ENCODE assay signal across 24 cellular contexts in the genomic region with DNA sequence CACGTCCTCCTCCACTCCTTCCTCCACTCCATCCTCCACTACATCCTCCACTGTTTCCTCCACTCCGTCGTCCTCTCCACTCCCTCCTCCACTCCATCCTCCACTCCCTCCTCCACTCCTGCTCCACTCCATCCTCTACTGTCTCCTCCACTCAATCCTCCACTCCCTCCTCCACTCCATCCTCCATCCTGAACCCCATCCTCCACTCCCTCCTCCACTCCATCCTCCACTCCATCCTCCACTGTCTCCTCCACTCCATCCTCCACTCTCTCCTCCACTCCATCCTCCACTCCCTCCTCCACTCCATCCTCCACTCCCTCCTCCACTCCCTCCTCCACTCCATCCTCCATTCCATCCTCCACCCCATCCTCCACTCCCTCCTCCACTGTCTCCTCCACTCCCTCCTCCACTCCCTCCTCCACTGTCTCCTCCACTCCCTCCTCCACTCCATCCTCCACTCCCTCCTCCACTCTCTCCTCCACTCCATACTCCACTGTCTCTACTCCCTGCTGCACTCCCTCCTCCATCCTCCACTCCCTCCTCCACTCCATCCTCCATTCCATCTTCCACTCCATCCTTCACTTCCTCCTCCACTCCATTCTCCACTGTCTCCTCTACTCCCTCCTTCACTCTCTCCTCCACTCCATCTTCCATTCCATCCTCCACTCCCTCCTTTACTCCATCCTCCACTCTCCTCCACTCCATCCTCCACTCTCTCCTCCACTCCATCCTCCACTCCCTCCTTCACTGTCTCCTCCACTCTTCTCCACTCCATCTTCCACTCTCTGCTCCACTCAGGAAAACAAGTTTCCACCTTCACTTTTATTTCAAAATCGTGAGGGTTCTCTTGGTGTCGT. TPM values are rescaled to one million over a fixed set of nuclear protein-coding genes. Genes with fewer than 3 reads are reported as not detected.
DNase-seq lines count a peak whose midpoint lies in the region; ATAC-seq, FAIRE-seq and TF ChIP-seq lines count a peak whose summit lies in the region.
"Had no signal": no experiment of that assay in that cellular context is flagged by ENCODE, and none has a peak within 500 bp of the region (broad histone marks: within the 10 kb centered on the region; RNA-seq: fewer than 3 reads in every experiment).

No MANE protein-coding gene starts in this region.

- H4K91ac ChIP-seq in H1 (replicated peaks; ENCODE audit: insufficient read length, low read length) = peak overlapping the region; percentile 45

- CTCF ChIA-PET in H1 (lab: Charles Lee; ENCODE audit: partially characterized antibody) = interaction anchor here (1.0 to 1.4 kb wide), 2 partner anchors 13 to 28 kb away, joined by 3 to 8 read pairs; no protein-coding TSS in a partner anchor

- H3K4me1 Mint-ChIP-seq in natural killer cell (peaks cover 28 to 41% of the 10 kb centered on the region in 2 donors), nephron progenitor cell (peaks cover 24% of the 10 kb centered on the region)
- H3K4me1 Mint-ChIP-seq in natural killer cell treated with Interleukin-12 subunit alpha and Interleukin-12 subunit beta and Interleukin-15 and Interleukin-18, amount 100 ng/mL, for 72 hours (ENCODE audit: low read depth in 2 of 2) = peaks cover 24 to 35% of the 10 kb centered on the region in 2 donors

- H3K9me3 Mint-ChIP-seq in natural killer cell (no peaks in the 10 kb centered on the region), nephron progenitor cell (peaks cover 22% of the 10 kb centered on the region)
- peaks cover 7% of the 10 kb centered on the region for H3K9me3 Mint-ChIP-seq in natural killer cell treated with Interleukin-12 subunit alpha and Interleukin-12 subunit beta and Interleukin-15 and Interleukin-18, amount 100 ng/mL, for 72 hours

- H2AFZ ChIP-seq in H1 (ENCODE audit: low read length) = no peak overlapping the region
- H2AFZ ChIP-seq: GM23248 had no signal

- no peaks in the 10 kb centered on the region for H3K79me1 ChIP-seq in H1 (ENCODE audit: low read depth, low read length)

- H3K36me3 ChIP-seq in H1 (ENCODE audit: control insufficient read depth in 2 of 4, insufficient read depth in 4 of 4, low read length in 3 of 4) = no peaks in the 10 kb centered on the region
- H3K36me3 ChIP-seq: BE2C, MG63 had no signal

- H3K27ac Mint-ChIP-seq in natural killer cell (peak overlapping the region; percentile 11 to 93), nephron progenitor cell (peak overlapping the region; percentile 47)
- H3K27ac Mint-ChIP-seq in natural killer cell treated with Interleukin-12 subunit alpha and Interleukin-12 subunit beta and Interleukin-15 and Interleukin-18, amount 100 ng/mL, for 72 hours = peak overlapping the region in 1 of 2 donors; percentile 4
- H3K27ac Mint-ChIP-seq: H9, HFFc6 had no signal

- no peak overlapping the region for H3K4me3 ChIP-seq in H1 (ENCODE audit: extremely low read depth in 1 of 4, insufficient read depth in 2 of 4, low read depth in 3 of 4, low read length in 4 of 4)
- H3K4me3 ChIP-seq: GM23248, MG63 had no signal

- no peak for TF ChIP-seq EP300 in H1 (IDR thresholded peaks at IDR 0.05; ENCODE audit: borderline replicate concordance in 1 of 2, low read depth in 2 of 2, low read length in 2 of 2)

- H4K5ac ChIP-seq in H1 (ENCODE audit: insufficient read length, low read depth, low read length) = no peak overlapping the region

- ATAC-seq in natural killer cell = no peak
- ATAC-seq in natural killer cell treated with Interleukin-12 subunit alpha and Interleukin-12 subunit beta and Interleukin-15 and Interleukin-18, amount 100 ng/mL, for 72 hours = no peak
- no peak for ATAC-seq in GM18858 (IDR thresholded peaks at IDR 0.05; ENCODE audit: unreplicated experiment)

- intact Hi-C loops in natural killer cell (cut with micrococcal nuclease) = no loop called here

- peak overlapping the region; percentile 32; the same call in 1 of the 2 replicates for H2BK20ac ChIP-seq in H1 (ENCODE audit: low read length)

- peak overlapping the region; percentile 88; the same call in 1 of the 2 replicates for H2BK15ac ChIP-seq in H1 (ENCODE audit: low read length)

- POLR2A ChIA-PET in H1 (lab: Charles Lee; ENCODE audit: partially characterized antibody) = no interaction called here

- H3K79me2 ChIP-seq in H1 (ENCODE audit: control insufficient read depth in 1 of 2, insufficient read depth in 2 of 2, low read length in 2 of 2) = no peaks in the 10 kb centered on the region

- H4K8ac ChIP-seq in H1 (ENCODE audit: extremely low read depth, insufficient read depth, low read length) = no peak overlapping the region; the same call in 1 of the 2 replicates

- TF ChIP-seq CTCF in natural killer cell (IDR thresholded peaks at IDR 0.05) = no peak
- no peak for TF ChIP-seq CTCF in H1 (IDR thresholded peaks at IDR 0.05; ENCODE audit: control extremely low read depth in 1 of 3, insufficient read depth in 1 of 3, low read depth in 1 of 3, low read length in 3 of 3)
- TF ChIP-seq CTCF in nephron progenitor cell (IDR thresholded peaks at IDR 0.05) = no peak

- H3K4ac ChIP-seq in H1 (replicated peaks; ENCODE audit: insufficient read length, low read depth, low read length) = no peak overlapping the region

- peak overlapping the region; percentile 91; the same call in 1 of the 2 replicates for H2AK5ac ChIP-seq in H1 (ENCODE audit: low read depth, low read length)

- TF ChIP-seq RAD21 in H1 (IDR thresholded peaks at IDR 0.05 in 1 of 2, conservative IDR thresholded peaks at IDR 0.05 in 1 of 2; ENCODE audit: low read depth in 2 of 2, low read length in 2 of 2) = no peak

- peak overlapping the region; percentile 94; the same call in 1 of the 2 replicates for H2BK12ac ChIP-seq in H1 (ENCODE audit: low read depth, low read length)

- H3K27ac ChIP-seq in H1 (ENCODE audit: low read depth, low read length) = no peak overlapping the region
- H3K27ac ChIP-seq: GM23248, RWPE1 had no signal

- H3K14ac ChIP-seq in H1 (ENCODE audit: insufficient read length) = no peak overlapping the region

- peak overlapping the region; percentile 9; the same call in 1 of the 2 replicates for H2BK5ac ChIP-seq in H1 (ENCODE audit: low read depth, low read length)

- H3K9ac ChIP-seq in H1 (replicated peaks in 1 of 4; ENCODE audit: extremely low read depth in 1 of 4, low read depth in 3 of 4, low read length in 3 of 4) = no peak overlapping the region
- H3K9ac ChIP-seq: GM23248 had no signal

- TF ChIP-seq POLR2A in H1 (IDR thresholded peaks at IDR 0.05; ENCODE audit: control extremely low read depth in 1 of 2, low read depth in 2 of 2, low read length in 2 of 2) = no peak

- peaks cover 3 to 14% (median 7%) of the 10 kb centered on the region in 4 experiments for H3K4me1 ChIP-seq in H1 (replicated peaks in 1 of 4; ENCODE audit: control insufficient read depth in 3 of 4, insufficient read depth in 4 of 4, low read length in 3 of 4)

- no peaks in the 10 kb centered on the region for H3K27me3 ChIP-seq in H1 (replicated peaks in 1 of 4; ENCODE audit: control insufficient read depth in 3 of 4, extremely low read depth in 1 of 4, insufficient read depth in 3 of 4, low read length in 3 of 4)
- H3K27me3 ChIP-seq: BE2C, MG63 had no signal

- H4K20me1 ChIP-seq in H1 (replicated peaks in 1 of 2; ENCODE audit: control insufficient read depth in 1 of 2, insufficient read depth in 2 of 2, low read length in 2 of 2) = no peaks in the 10 kb centered on the region

- no peak overlapping the region for H3K4me3 Mint-ChIP-seq in natural killer cell
- no peak overlapping the region for H3K4me3 Mint-ChIP-seq in natural killer cell treated with Interleukin-12 subunit alpha and Interleukin-12 subunit beta and Interleukin-15 and Interleukin-18, amount 100 ng/mL, for 72 hours
- no peak overlapping the region for H3K4me3 Mint-ChIP-seq in nephron progenitor cell
- H3K4me3 Mint-ChIP-seq: CD14-positive monocyte, H9, HFFc6 had no signal

- peaks cover 3% of the 10 kb centered on the region in 2 experiments; a peak in 1 of 4 replicates for H3K9me3 ChIP-seq in H1 (ENCODE audit: insufficient read depth in 2 of 2, low read depth in 1 of 2, low read length in 1 of 2)
- H3K9me3 ChIP-seq: BE2C had no signal

- H3K27me3 Mint-ChIP-seq in natural killer cell (ENCODE audit: low read depth in 2 of 2) (peaks cover 0 to 3% of the 10 kb centered on the region in 2 donors), nephron progenitor cell (ENCODE audit: low read depth, poor library complexity) (peaks cover 25% of the 10 kb centered on the region)
- H3K27me3 Mint-ChIP-seq in natural killer cell treated with Interleukin-12 subunit alpha and Interleukin-12 subunit beta and Interleukin-15 and Interleukin-18, amount 100 ng/mL, for 72 hours = no peaks in the 10 kb centered on the region

- no peak overlapping the region for H2BK120ac ChIP-seq in H1 (replicated peaks; ENCODE audit: low read depth, low read length)

- WGBS in H1 (ENCODE audit: extremely low coverage in 1 of 2, insufficient coverage in 1 of 2, insufficient read length in 1 of 2, insufficient replicate concordance in 2 of 2, low coverage in 1 of 2, low lambda C conversion rate in 2 of 2, missing lambda C conversion rate in 1 of 2), 2 experiments = 91 to 100% methylated on average over 3 to 5 of the region's 5 CpGs

- H3K23me2 ChIP-seq in H1 (ENCODE audit: low read depth, low read length) = peaks cover 8% of the 10 kb centered on the region; the same call in 1 of the 2 replicates

- H3K36me3 Mint-ChIP-seq in natural killer cell (no peaks in the 10 kb centered on the region), nephron progenitor cell (ENCODE audit: low read depth) (peaks cover 17% of the 10 kb centered on the region)
- H3K36me3 Mint-ChIP-seq in natural killer cell treated with Interleukin-12 subunit alpha and Interleukin-12 subunit beta and Interleukin-15 and Interleukin-18, amount 100 ng/mL, for 72 hours = peaks cover 5% of the 10 kb centered on the region

- FAIRE-seq in H1 (lab: Jason Lieb, UNC) = no peak

- no peak overlapping the region for H3K56ac ChIP-seq in H1 (replicated peaks; ENCODE audit: insufficient read length, low read depth, low read length)

- no peak overlapping the region for H3K18ac ChIP-seq in H1 (ENCODE audit: extremely low read depth, low read length)

- DNase-seq in natural killer cell = no peak
- no peak for DNase-seq in natural killer cell treated with Interleukin-12 subunit alpha and Interleukin-12 subunit beta and Interleukin-15 and Interleukin-18, amount 100 ng/mL, for 72 hours (ENCODE audit: low spot score)
- no peak for DNase-seq in H1 (ENCODE audit: low read depth in 1 of 2, low spot score in 2 of 2)
- no peak for DNase-seq in nephron progenitor cell
- no peak for DNase-seq in NCI-H1105 treated with DMSO at 0.1 percent for 48 hours (lab: John Stamatoyannopoulos, UW)
- no peak for DNase-seq in islet precursor cell
- DNase-seq in cerebellar cortex (ENCODE audit: low spot score) = no peak
- DNase-seq: 8988T, ACHN, BE2C, DMS153, GM23248, H9, HFFc6, KG1, MG63, NCI-H2081, NCI-H2227 treated with DMSO at 0.1 percent for 48 hours, NCI-H526 treated with DMSO at 0.1 percent for 48 hours, SHP77 had no signal

- no peak overlapping the region for H3K23ac ChIP-seq in H1 (ENCODE audit: insufficient read length)

- no peak overlapping the region for H3K4me2 ChIP-seq in H1 (ENCODE audit: insufficient read depth in 1 of 2, low read depth in 2 of 2, low read length in 2 of 2)

RNA-seq across cellular contexts. Expression of gene B3GNT7, which starts 14.3 kb away (rescaled TPM):
- total RNA-seq in natural killer cell = 100 to 1,000 TPM in 2 of 3 donors, 10 to 100 TPM in 1; 87.5 to 151 (median 113) TPM
- 10 to 100 TPM; 12.6 to 20.1 TPM for total RNA-seq in natural killer cell treated with Interleukin-12 subunit alpha and Interleukin-12 subunit beta and Interleukin-15 and Interleukin-18, amount 100 ng/mL, for 72 hours
- total RNA-seq in H1 (2021; fragmentation: NEBNext Ultra II Directional; extraction: Animal tissue kit (Norgen Biotek cat#: 25700)) = 72.5 and 73.1 TPM in 2 replicates
- polyA plus RNA-seq in H1 (2011; rRNA removed) = 26.4 and 27.7 TPM in 2 replicates
- 15.1 TPM for polyA plus RNA-seq in H1 (2011; cell fraction: cytosol; rRNA removed)
- polyA plus RNA-seq in H1 (2011; cell fraction: nucleus; rRNA removed) = 33.9 TPM
- polyA plus RNA-seq in H1 (2012, experiment 1 of 2) = 54.0 to 78.2 TPM (median 68.9 TPM) in 4 replicates
- 70.7 TPM for polyA plus RNA-seq in H1 (2012, experiment 2 of 2)
- polyA plus RNA-seq in H1 (2013, experiment 1 of 2) = 150 TPM
- polyA plus RNA-seq in H1 (2013, experiment 2 of 2) = 144 TPM
- polyA minus RNA-seq in H1 (2011; rRNA and poly(A)+ RNA removed) = 19.3 and 21.6 TPM in 2 replicates
- polyA minus RNA-seq in H1 (2011; cell fraction: cytosol; rRNA and poly(A)+ RNA removed) = 41.2 TPM
- polyA minus RNA-seq in H1 (2011; cell fraction: nucleus; rRNA and poly(A)+ RNA removed) = 19.9 TPM
- total RNA-seq: GM23248, NCI-H460 had no signal
- polyA plus RNA-seq: CD14-positive monocyte, GM23248 had no signal
